Comparison of ENCODE assay signal across 27 cellular contexts in genomic region chr12:95413576-95413975, GRCh38.
DNase-seq lines count a peak whose midpoint lies in the region; ATAC-seq and TF ChIP-seq lines count a peak whose summit lies in the region.
"Had no signal": no experiment of that assay in that cellular context is flagged by ENCODE, and none has a peak within 500 bp of the region (broad histone marks: within the 10 kb centered on the region; RNA-seq: fewer than 3 reads in every experiment).

No MANE protein-coding gene starts in this region.

- H3K36me3 ChIP-seq in mammary epithelial cell (ENCODE audit: insufficient read depth, low read length) (no peaks in the 10 kb centered on the region), thoracic aorta (no peaks in the 10 kb centered on the region)
- H3K36me3 ChIP-seq: brain microvascular endothelial cell, HAP-1, sigmoid colon, tibial artery had no signal

- H3K9me3 ChIP-seq in mammary epithelial cell (replicated peaks; ENCODE audit: insufficient read depth, low read length) = no peaks in the 10 kb centered on the region
- no peaks in the 10 kb centered on the region for H3K9me3 ChIP-seq in thoracic aorta
- H3K9me3 ChIP-seq: HAP-1, sigmoid colon, tibial artery had no signal

- intact Hi-C loops in mammary epithelial cell (cut with micrococcal nuclease) (loop anchor here (2.0 kb wide), 1 partner anchor 61 kb away; the partner anchor contains the start of gene METAP2), MCF 10A (cut with micrococcal nuclease) (loop anchor here (10.0 kb wide), 1 partner anchor 1599 kb away; no protein-coding TSS in a partner anchor)

- no peak overlapping the region for H3K27ac ChIP-seq in mammary epithelial cell (ENCODE audit: insufficient read depth, low read depth, low read length)
- H3K27ac ChIP-seq in thoracic aorta = peak overlapping the region; percentile 19 to 50
- H3K27ac ChIP-seq: 22Rv1, brain microvascular endothelial cell, epithelial cell of prostate had no signal

- H3K27me3 ChIP-seq in mammary epithelial cell (ENCODE audit: insufficient read depth, low read length) (no peaks in the 10 kb centered on the region), thoracic aorta (replicated peaks; ENCODE audit: insufficient read depth) (no peaks in the 10 kb centered on the region)
- H3K27me3 ChIP-seq: brain microvascular endothelial cell, sigmoid colon, tibial artery had no signal

- H3K9ac ChIP-seq in mammary epithelial cell (ENCODE audit: insufficient read depth, low read length) = no peak overlapping the region

- H3K4me1 ChIP-seq in mammary epithelial cell (ENCODE audit: insufficient read depth, low read length) = no peaks in the 10 kb centered on the region
- peaks cover 0 to 52% of the 10 kb centered on the region in 2 donors for H3K4me1 ChIP-seq in thoracic aorta (ENCODE audit: control insufficient read depth in 1 of 2, low read depth in 2 of 2)

- H3K79me2 ChIP-seq in mammary epithelial cell (ENCODE audit: insufficient read depth, low read length) = no peaks in the 10 kb centered on the region

- no peak overlapping the region for H3K27ac Mint-ChIP-seq in MCF 10A (ENCODE audit: low read depth, unreplicated experiment)
- H3K27ac Mint-ChIP-seq: activated CD4-positive, alpha-beta T cell treated with anti-CD3 and anti-CD28 coated beads for 36 hours; activated naive CD8-positive, alpha-beta T cell treated with anti-CD3 and anti-CD28 coated beads for 36 hours; CD4-positive, alpha-beta memory T cell; stimulated activated naive CD8-positive, alpha-beta T cell treated with anti-CD3 and anti-CD28 coated beads, Interleukin-15, Interleukin-2, amounts not matched to agents 100 ng/mL and 50 ng/mL, for 24 hours had no signal

- in situ Hi-C loops in mammary epithelial cell (cut with MboI; ENCODE audit: low sequenced_read_pairs in 2 of 2) (no loop called here), astrocyte of the cerebellum (cut with HindIII; ENCODE audit: low sequenced_read_pairs) (no loop called here)

- no peaks in the 10 kb centered on the region for H3K4me1 Mint-ChIP-seq in MCF 10A (ENCODE audit: insufficient read depth, unreplicated experiment)
- H3K4me1 Mint-ChIP-seq: activated CD4-positive, alpha-beta T cell treated with anti-CD3 and anti-CD28 coated beads for 36 hours; activated naive CD8-positive, alpha-beta T cell treated with anti-CD3 and anti-CD28 coated beads for 36 hours; CD4-positive, alpha-beta memory T cell had no signal

- H3K9me3 Mint-ChIP-seq in MCF 10A (ENCODE audit: unreplicated experiment) = no peaks in the 10 kb centered on the region
- H3K9me3 Mint-ChIP-seq: activated naive CD8-positive, alpha-beta T cell treated with anti-CD3 and anti-CD28 coated beads for 36 hours; CD4-positive, alpha-beta memory T cell; stimulated activated naive CD8-positive, alpha-beta T cell treated with anti-CD3 and anti-CD28 coated beads, Interleukin-15, Interleukin-2, amounts not matched to agents 100 ng/mL and 50 ng/mL, for 24 hours had no signal

- no TSS peak for BruUV-seq in mammary epithelial cell (replicated peaks; lab: Mats Ljungman, UMichigan)
- BruUV-seq in MCF 10A (replicated peaks; lab: Mats Ljungman, UMichigan) = no TSS peak

- dilution Hi-C loops in mammary epithelial cell (cut with HindIII; ENCODE audit: low sequenced_read_pairs) = no loop called here

- H3K4me3 ChIP-seq in mammary epithelial cell (replicated peaks in 1 of 3; ENCODE audit: insufficient read depth in 1 of 3, low read depth in 2 of 3, low read length in 3 of 3) = no peak overlapping the region
- no peak overlapping the region for H3K4me3 ChIP-seq in astrocyte of the cerebellum (ENCODE audit: low read depth, low read length)
- H3K4me3 ChIP-seq in fibroblast of the aortic adventitia (ENCODE audit: low read depth, low read length) = no peak overlapping the region
- no peak overlapping the region for H3K4me3 ChIP-seq in thoracic aorta
- H3K4me3 ChIP-seq: HAP-1, sigmoid colon, tibial artery had no signal

- CTCF ChIA-PET in mammary epithelial cell (lab: Charles Lee; ENCODE audit: low non-redundant PET) (no interaction called here), MCF 10A (lab: Yijun Ruan, JAX) (no interaction called here)

- H4K20me1 ChIP-seq in mammary epithelial cell (ENCODE audit: insufficient read depth, low read length) = no peaks in the 10 kb centered on the region

- ATAC-seq in thoracic aorta (ENCODE audit: insufficient number of reproducible peaks, low FRiP score, low read depth) = no peak
- ATAC-seq: activated CD4-positive, alpha-beta T cell treated with anti-CD3 and anti-CD28 coated beads for 36 hours; left colon had no signal

- no peak overlapping the region for H2AFZ ChIP-seq in mammary epithelial cell (ENCODE audit: low read depth, low read length)

- no peaks in the 10 kb centered on the region for H3K27me3 Mint-ChIP-seq in MCF 10A (ENCODE audit: insufficient read depth, unreplicated experiment)
- H3K27me3 Mint-ChIP-seq: activated CD4-positive, alpha-beta T cell treated with anti-CD3 and anti-CD28 coated beads for 36 hours; activated naive CD8-positive, alpha-beta T cell treated with anti-CD3 and anti-CD28 coated beads for 36 hours; stimulated activated naive CD8-positive, alpha-beta T cell treated with anti-CD3 and anti-CD28 coated beads, Interleukin-15, Interleukin-2, amounts not matched to agents 100 ng/mL and 50 ng/mL, for 24 hours had no signal

- TF ChIP-seq CTCF in mammary epithelial cell (conservative IDR thresholded peaks at IDR 0.05 in 1 of 2, IDR thresholded peaks at IDR 0.05 in 1 of 2; ENCODE audit: extremely low read depth in 1 of 2, insufficient read depth in 1 of 2, low read depth in 1 of 2, low read length in 2 of 2) (no peak), MCF 10A (IDR thresholded peaks at IDR 0.05; ENCODE audit: unreplicated experiment) (no peak), astrocyte of the cerebellum (IDR thresholded peaks at IDR 0.05; ENCODE audit: low read depth, low read length, missing control alignments) (no peak), fibroblast of the aortic adventitia (IDR thresholded peaks at IDR 0.05; ENCODE audit: insufficient read depth, low read length) (no peak), thoracic aorta (IDR thresholded peaks at IDR 0.05) (no peak)

- POLR2A ChIA-PET in MCF 10A (lab: Yijun Ruan, JAX) = interaction anchor here (1.0 to 2.9 kb wide), 3 partner anchors 14 to 61 kb away, joined by 3 to 37 read pairs (median 33); partner anchors contain the start of gene METAP2

- DNase-seq in mammary epithelial cell = peak; percentile 17
- DNase-seq in MCF 10A (ENCODE audit: unreplicated experiment) = no peak
- peak; percentile 2 for DNase-seq in astrocyte of the cerebellum (ENCODE audit: low read depth)
- peak; percentile 48 for DNase-seq in fibroblast of the aortic adventitia (ENCODE audit: low read depth)
- DNase-seq in thoracic aorta (ENCODE audit: low spot score) = no peak
- no peak for DNase-seq in GOT3 (lab: John Stamatoyannopoulos, UW)
- DNase-seq in HUDEP-2 (lab: John Stamatoyannopoulos, UW; ENCODE audit: unreplicated experiment in 76 of 76) = no peak
- no peak for DNase-seq in cerebellar nuclear complex (lab: John Stamatoyannopoulos, UW)
- DNase-seq: activated CD4-positive, alpha-beta T cell treated with anti-CD3 and anti-CD28 coated beads for 36 hours; activated effector memory CD4-positive, alpha-beta T cell treated with anti-CD3 and anti-CD28 coated beads, Interleukin-2, amount 50 U/mL, for 16 hours; activated naive CD8-positive, alpha-beta T cell treated with anti-CD3 and anti-CD28 coated beads for 36 hours; activated T-cell treated with anti-CD3 and anti-CD28 coated beads for 4 hours; AML-193; CD4-positive, alpha-beta memory T cell; DMS153; effector CD4-positive, alpha-beta T cell; GDM1; left colon; posterior cingulate gyrus; T-helper 2 cell; tibial artery had no signal

- H3K36me3 Mint-ChIP-seq in MCF 10A (ENCODE audit: insufficient read depth, unreplicated experiment) = peaks cover 4% of the 10 kb centered on the region
- H3K36me3 Mint-ChIP-seq: activated naive CD8-positive, alpha-beta T cell treated with anti-CD3 and anti-CD28 coated beads for 36 hours; CD4-positive, alpha-beta memory T cell had no signal

- H3K4me2 ChIP-seq in mammary epithelial cell (ENCODE audit: insufficient read depth, low read depth, low read length) = no peak overlapping the region

- no peak overlapping the region for H3K4me3 Mint-ChIP-seq in MCF 10A (ENCODE audit: unreplicated experiment)
- H3K4me3 Mint-ChIP-seq: activated CD4-positive, alpha-beta T cell treated with anti-CD3 and anti-CD28 coated beads for 36 hours; activated naive CD8-positive, alpha-beta T cell treated with anti-CD3 and anti-CD28 coated beads for 36 hours; CD4-positive, alpha-beta memory T cell; stimulated activated naive CD8-positive, alpha-beta T cell treated with anti-CD3 and anti-CD28 coated beads, Interleukin-15, Interleukin-2, amounts not matched to agents 100 ng/mL and 50 ng/mL, for 24 hours had no signal

- 94% methylated on average over 3 of the region's 3 CpGs for WGBS in mammary epithelial cell (ENCODE audit: low coverage, missing lambda C conversion rate)

Comparison
In these comparisons a context has a peak if more than half of its experiments do, and no peak if none do; other contexts are left out.
1. DNase-seq: peak in mammary epithelial cell (single experiment), astrocyte of the cerebellum (single experiment) and fibroblast of the aortic adventitia (single experiment); none in MCF 10A (single experiment), thoracic aorta (single experiment), GOT3 (single experiment), HUDEP-2 (0 of 76) and cerebellar nuclear complex (0 of 2).